In genomic region chr11:109961261-109961660, GRCh38 we compare ENCODE assay signal across 30 cellular contexts.
"Had no signal": no experiment of that assay in that cellular context is flagged by ENCODE, and none has a peak within 500 bp of the region (broad histone marks: within the 10 kb centered on the region; RNA-seq: fewer than 3 reads in every experiment).

No MANE protein-coding gene starts in this region.

- ATAC-seq: activated CD4-positive, CD25-positive, alpha-beta regulatory T cell treated with anti-CD3 and anti-CD28 coated beads, Interleukin-2, amount 50 U/mL, for 24 hours; activated CD8-positive, alpha-beta T cell treated with anti-CD3 and anti-CD28 coated beads for 36 hours; activated naive CD8-positive, alpha-beta T cell treated with anti-CD3 and anti-CD28 coated beads, Interleukin-2, amount 50 U/mL, for 24 hours; activated T-cell treated with anti-CD3 and anti-CD28 coated beads, Interleukin-2, amount 50 U/mL, for 4 hours; T-helper 17 cell had no signal

- H3K36me3 Mint-ChIP-seq: activated naive CD4-positive, alpha-beta T cell treated with anti-CD3 and anti-CD28 coated beads, Interleukin-2, amount 50 U/mL, for 24 hours; activated naive CD8-positive, alpha-beta T cell treated with anti-CD3 and anti-CD28 coated beads for 36 hours; brain had no signal

- H3K4me3 ChIP-seq: ascending aorta, coronary artery, dorsolateral prefrontal cortex, esophagus squamous epithelium, gastroesophageal sphincter had no signal

- H3K27me3 Mint-ChIP-seq: activated CD8-positive, alpha-beta T cell treated with anti-CD3 and anti-CD28 coated beads for 36 hours; activated naive CD8-positive, alpha-beta T cell treated with anti-CD3 and anti-CD28 coated beads for 36 hours; activated naive CD8-positive, alpha-beta T cell treated with anti-CD3 and anti-CD28 coated beads, Interleukin-2, amount 50 U/mL, for 24 hours; central memory CD8-positive, alpha-beta T cell; dendritic cell treated with granulocyte-macrophage colony-stimulating factor and Interleukin-4, amounts not matched to agents 40 ng/mL and 50 ng/mL, for 4 days had no signal

- H3K27me3 ChIP-seq: ascending aorta, dorsolateral prefrontal cortex, esophagus squamous epithelium, gastroesophageal sphincter had no signal

- H3K4me1 ChIP-seq: ascending aorta had no signal

- DNase-seq: activated B cell treated with CpG ODN at 0.5 μM for 24 hours; activated CD4-positive, alpha-beta T cell treated with anti-CD3 and anti-CD28 coated beads for 48 hours; activated CD4-positive, alpha-beta T cell treated with anti-CD3 and anti-CD28 coated beads, Interleukin-2, amount 50 U/mL, for 1 hour; activated CD4-positive, alpha-beta T cell treated with anti-CD3 and anti-CD28 coated beads, Interleukin-2, amount 50 U/mL, for 48 hours; activated CD8-positive, alpha-beta memory T cell treated with anti-CD3 and anti-CD28 coated beads for 24 hours; activated CD8-positive, alpha-beta T cell treated with anti-CD3 and anti-CD28 coated beads for 36 hours; activated effector memory CD4-positive, alpha-beta T cell treated with anti-CD3 and anti-CD28 coated beads, Interleukin-2, amount 50 U/mL, for 16 hours; activated naive CD4-positive, alpha-beta T cell treated with anti-CD3 and anti-CD28 coated beads for 36 hours; activated naive CD8-positive, alpha-beta T cell treated with anti-CD3 and anti-CD28 coated beads for 36 hours; activated naive CD8-positive, alpha-beta T cell treated with anti-CD3 and anti-CD28 coated beads, Interleukin-2, amount 50 U/mL, for 24 hours; activated T-cell treated with anti-CD3 and anti-CD28 coated beads, Interleukin-2, amount 50 U/mL, for 4 hours; dorsolateral prefrontal cortex; effector memory CD4-positive, alpha-beta T cell; esophagus squamous epithelium; T-helper 1 cell; T-helper 17 cell; T1000; WERI-Rb-1 had no signal

- H3K9me3 ChIP-seq: ascending aorta, esophagus squamous epithelium, gastroesophageal sphincter had no signal

- H3K36me3 ChIP-seq: ascending aorta, esophagus squamous epithelium, gastroesophageal sphincter, WERI-Rb-1 had no signal

- H3K4me3 Mint-ChIP-seq: activated B cell treated with CpG ODN at 0.5 μM for 24 hours; activated CD8-positive, alpha-beta T cell treated with anti-CD3 and anti-CD28 coated beads for 36 hours; activated naive CD4-positive, alpha-beta T cell treated with anti-CD3 and anti-CD28 coated beads for 36 hours; activated naive CD4-positive, alpha-beta T cell treated with anti-CD3 and anti-CD28 coated beads, Interleukin-2, amount 50 U/mL, for 24 hours; activated naive CD8-positive, alpha-beta T cell treated with anti-CD3 and anti-CD28 coated beads for 36 hours; activated naive CD8-positive, alpha-beta T cell treated with anti-CD3 and anti-CD28 coated beads, Interleukin-2, amount 50 U/mL, for 24 hours; activated T-cell treated with anti-CD3 and anti-CD28 coated beads, Interleukin-2, amount 50 U/mL, for 4 hours; activated T-helper 1 cell treated with anti-CD3 and anti-CD28 coated beads, Interleukin-12 subunit alpha, Interleukin-12 subunit beta, Interleukin-2, Interleukin-4 antibody, amounts not matched to agents 30 ng/mL and 10 ng/mL and 1 ng/mL, durations not matched to agents 14 hours and 24 hours and 36 hours; brain; central memory CD8-positive, alpha-beta T cell; dendritic cell treated with granulocyte-macrophage colony-stimulating factor and Interleukin-4, amounts not matched to agents 40 ng/mL and 50 ng/mL, for 4 days; endodermal cell; T-helper 17 cell; T-helper 2 cell treated with Interferon-gamma antibody and Interleukin-4, amounts not matched to agents 5 μg/mL and 100 μg/mL, for 36 hours had no signal

- H3K27ac ChIP-seq: ascending aorta, coronary artery, dorsolateral prefrontal cortex, gastroesophageal sphincter, WERI-Rb-1 had no signal

- H3K4me1 Mint-ChIP-seq: activated naive CD4-positive, alpha-beta T cell treated with anti-CD3 and anti-CD28 coated beads, Interleukin-2, amount 50 U/mL, for 24 hours; central memory CD8-positive, alpha-beta T cell; endodermal cell; T-helper 17 cell had no signal

- H3K27ac Mint-ChIP-seq: activated B cell treated with CpG ODN at 0.5 μM for 24 hours; activated CD8-positive, alpha-beta T cell treated with anti-CD3 and anti-CD28 coated beads for 36 hours; activated naive CD4-positive, alpha-beta T cell treated with anti-CD3 and anti-CD28 coated beads for 36 hours; activated naive CD4-positive, alpha-beta T cell treated with anti-CD3 and anti-CD28 coated beads, Interleukin-2, amount 50 U/mL, for 24 hours; activated naive CD8-positive, alpha-beta T cell treated with anti-CD3 and anti-CD28 coated beads for 36 hours; activated naive CD8-positive, alpha-beta T cell treated with anti-CD3 and anti-CD28 coated beads, Interleukin-2, amount 50 U/mL, for 24 hours; activated T-helper 1 cell treated with anti-CD3 and anti-CD28 coated beads, Interleukin-12 subunit alpha, Interleukin-12 subunit beta, Interleukin-2, Interleukin-4 antibody, amounts not matched to agents 30 ng/mL and 10 ng/mL and 1 ng/mL, durations not matched to agents 14 hours and 24 hours and 36 hours; activated T-helper 2 cell treated with anti-CD3 and anti-CD28 coated beads, Interferon-gamma antibody, Interleukin-2, Interleukin-4, amounts not matched to agents 10 μg/mL and 5 μg/mL and 100 μg/mL, durations not matched to agents 14 hours and 24 hours and 36 hours; dendritic cell treated with granulocyte-macrophage colony-stimulating factor and Interleukin-4, amounts not matched to agents 40 ng/mL and 50 ng/mL, for 4 days; endodermal cell; T-helper 17 cell; T-helper 2 cell treated with Interferon-gamma antibody and Interleukin-4, amounts not matched to agents 5 μg/mL and 100 μg/mL, for 36 hours had no signal

- H3K9me3 Mint-ChIP-seq: activated B cell treated with CpG ODN at 0.5 μM for 24 hours; activated CD8-positive, alpha-beta T cell treated with anti-CD3 and anti-CD28 coated beads for 36 hours; activated naive CD4-positive, alpha-beta T cell treated with anti-CD3 and anti-CD28 coated beads for 36 hours; activated naive CD4-positive, alpha-beta T cell treated with anti-CD3 and anti-CD28 coated beads, Interleukin-2, amount 50 U/mL, for 24 hours; activated naive CD8-positive, alpha-beta T cell treated with anti-CD3 and anti-CD28 coated beads for 36 hours; activated naive CD8-positive, alpha-beta T cell treated with anti-CD3 and anti-CD28 coated beads, Interleukin-2, amount 50 U/mL, for 24 hours; activated T-cell treated with anti-CD3 and anti-CD28 coated beads, Interleukin-2, amount 50 U/mL, for 4 hours; activated T-helper 2 cell treated with anti-CD3 and anti-CD28 coated beads, Interferon-gamma antibody, Interleukin-2, Interleukin-4, amounts not matched to agents 10 μg/mL and 5 μg/mL and 100 μg/mL, durations not matched to agents 14 hours and 24 hours and 36 hours; dendritic cell treated with granulocyte-macrophage colony-stimulating factor and Interleukin-4, amounts not matched to agents 40 ng/mL and 50 ng/mL, for 4 days; endodermal cell; T-helper 2 cell treated with Interferon-gamma antibody and Interleukin-4, amounts not matched to agents 5 μg/mL and 100 μg/mL, for 36 hours had no signal
